In genomic region chr21:38819719-38820147, GRCh38 we compare ENCODE assay signal across 11 cellular contexts. TPM values are rescaled to one million over a fixed set of nuclear protein-coding genes. Genes with fewer than 3 reads are reported as not detected.
DNase-seq lines count a peak whose midpoint lies in the region; ATAC-seq and TF ChIP-seq lines count a peak whose summit lies in the region.
"Had no signal": no experiment of that assay in that cellular context is flagged by ENCODE, and none has a peak within 500 bp of the region (broad histone marks: within the 10 kb centered on the region; RNA-seq: fewer than 3 reads in every experiment).

No MANE protein-coding gene starts in this region.

- H3K36me3 ChIP-seq in Peyer's patch, result peaks cover 0 to 92% (median 8%) of the 10 kb centered on the region in 3 donors
- peaks cover 45% of the 10 kb centered on the region for H3K36me3 ChIP-seq in fibroblast of lung (ENCODE audit: control insufficient read depth, insufficient read depth, low read length)

- ATAC-seq in HG02970 (IDR thresholded peaks at IDR 0.05; ENCODE audit: low FRiP score, unreplicated experiment), result no peak
- ATAC-seq in HG03442 (IDR thresholded peaks at IDR 0.05; ENCODE audit: unreplicated experiment), result no peak

- H4K20me1 ChIP-seq in fibroblast of lung (ENCODE audit: control insufficient read depth, extremely low read depth, insufficient read depth, low read length), result no peaks in the 10 kb centered on the region

- H3K27ac Mint-ChIP-seq in progenitor cell of endocrine pancreas, result peak overlapping the region; percentile 91

- TF ChIP-seq POLR2A in Peyer's patch (IDR thresholded peaks at IDR 0.05), result peak in 1 of 2 donors; percentile 27

- H3K4me1 Mint-ChIP-seq in progenitor cell of endocrine pancreas (ENCODE audit: low read depth), result peaks cover 3% of the 10 kb centered on the region

- H3K4me3 ChIP-seq in AG10803 (ENCODE audit: low read length) (no peak overlapping the region), Peyer's patch (no peak overlapping the region), fibroblast of lung (replicated peaks in 1 of 4; ENCODE audit: control extremely low read depth in 1 of 4, insufficient read depth in 1 of 4, low read depth in 3 of 4, low read length in 4 of 4) (no peak overlapping the region)
- H3K4me3 ChIP-seq: BLaER1 treated with 17β-estradiol and CSF1 and Interleukin-3, amounts not matched to agents 10 nM and 100 nM had no signal

- no peak overlapping the region for H3K9ac ChIP-seq in fibroblast of lung (ENCODE audit: insufficient read depth, low read length)
- H3K9ac ChIP-seq: BLaER1 treated with 17β-estradiol and CSF1 and Interleukin-3, amounts not matched to agents 10 nM and 100 nM had no signal

- H3K9me3 Mint-ChIP-seq in progenitor cell of endocrine pancreas (ENCODE audit: low read depth), result no peaks in the 10 kb centered on the region

- H3K27me3 Mint-ChIP-seq in progenitor cell of endocrine pancreas, result no peaks in the 10 kb centered on the region

- no peaks in the 10 kb centered on the region for H3K9me3 ChIP-seq in Peyer's patch
- no peaks in the 10 kb centered on the region for H3K9me3 ChIP-seq in fibroblast of lung (ENCODE audit: control insufficient read depth, insufficient read depth, low read depth, low read length)

- TF ChIP-seq CTCF in AG10803 (conservative IDR thresholded peaks at IDR 0.05; ENCODE audit: low read length) (no peak), Peyer's patch (IDR thresholded peaks at IDR 0.05) (no peak), fibroblast of lung (conservative IDR thresholded peaks at IDR 0.05 in 1 of 2, IDR thresholded peaks at IDR 0.05 in 1 of 2; ENCODE audit: low read depth in 1 of 2, low read length in 2 of 2) (no peak), progenitor cell of endocrine pancreas (IDR thresholded peaks at IDR 0.05; ENCODE audit: unreplicated experiment) (no peak)

- peak overlapping the region; percentile 20 for H3K4me2 ChIP-seq in fibroblast of lung (ENCODE audit: extremely low read depth, insufficient read depth, low read length)
- H3K4me2 ChIP-seq: BLaER1 treated with 17β-estradiol and CSF1 and Interleukin-3, amounts not matched to agents 10 nM and 100 nM had no signal

- H2AFZ ChIP-seq in fibroblast of lung (ENCODE audit: low read length), result no peak overlapping the region

- peaks cover 83% of the 10 kb centered on the region for H3K36me3 Mint-ChIP-seq in progenitor cell of endocrine pancreas (ENCODE audit: insufficient read depth)

- peaks cover 8% of the 10 kb centered on the region for H3K79me2 ChIP-seq in fibroblast of lung (ENCODE audit: control insufficient read depth, insufficient read depth, low read length)

- H3K4me1 ChIP-seq in Peyer's patch, result peaks cover 0 to 78% (median 9%) of the 10 kb centered on the region in 4 donors
- peaks cover 37% of the 10 kb centered on the region for H3K4me1 ChIP-seq in fibroblast of lung (ENCODE audit: control insufficient read depth, extremely low read depth, insufficient read depth, low read length)

- DNase-seq in AG10803 (ENCODE audit: low read depth) (peak; percentile 71), Peyer's patch (no peak), fibroblast of lung (ENCODE audit: low read depth in 2 of 2) (peak; percentile 56 to 88), progenitor cell of endocrine pancreas (ENCODE audit: low spot score, unreplicated experiment) (no peak), NCI-H1092 (lab: John Stamatoyannopoulos, UW) (no peak), activated T-cell treated with anti-CD3 and anti-CD28 coated beads for 4 hours (no peak)
- DNase-seq: mesendoderm, NCI-H2227 treated with DMSO at 0.1 percent for 48 hours had no signal

- H3K27me3 ChIP-seq in Peyer's patch (no peaks in the 10 kb centered on the region), fibroblast of lung (ENCODE audit: control insufficient read depth, insufficient read depth, low read length) (no peaks in the 10 kb centered on the region)
- H3K27me3 ChIP-seq: BLaER1 treated with 17β-estradiol and CSF1 and Interleukin-3, amounts not matched to agents 10 nM and 100 nM had no signal

- no peak overlapping the region for H3K4me3 Mint-ChIP-seq in progenitor cell of endocrine pancreas (ENCODE audit: low read depth)

- peak overlapping the region in 3 of 4 donors; percentile 53 to 83 (median 82) for H3K27ac ChIP-seq in Peyer's patch
- H3K27ac ChIP-seq in fibroblast of lung (ENCODE audit: insufficient read depth, low read length), result peak overlapping the region; percentile 29

RNA-seq across cellular contexts. Expression of gene ETS2, which starts 14.0 kb away (rescaled TPM):
- total RNA-seq in Peyer's patch (100 to 1,000 TPM; 127 to 186 (median 147) TPM), fibroblast of lung (70.4 and 77.3 TPM in 2 replicates), progenitor cell of endocrine pancreas (43.9 and 48.9 TPM in 2 replicates)
- 28.0 and 60.5 TPM in 2 replicates for polyA plus RNA-seq in fibroblast of lung
- polyA plus RNA-seq in fibroblast of lung (2012), result 21.6 and 41.3 TPM in 2 replicates
- 30.0 and 65.8 TPM in 2 replicates for polyA minus RNA-seq in fibroblast of lung (ENCODE audit: low replicate concordance)

Comparison
In these comparisons a context has a peak if more than half of its experiments do, and no peak if none do; other contexts are left out.
1. DNase-seq: peak in AG10803 (single experiment) and fibroblast of lung (2 of 2); none in Peyer's patch (0 of 3), progenitor cell of endocrine pancreas (single experiment), NCI-H1092 (single experiment) and activated T-cell treated with anti-CD3 and anti-CD28 coated beads for 4 hours (single experiment).